8 cellular contexts compared by ENCODE assay signal in the genomic region with DNA sequence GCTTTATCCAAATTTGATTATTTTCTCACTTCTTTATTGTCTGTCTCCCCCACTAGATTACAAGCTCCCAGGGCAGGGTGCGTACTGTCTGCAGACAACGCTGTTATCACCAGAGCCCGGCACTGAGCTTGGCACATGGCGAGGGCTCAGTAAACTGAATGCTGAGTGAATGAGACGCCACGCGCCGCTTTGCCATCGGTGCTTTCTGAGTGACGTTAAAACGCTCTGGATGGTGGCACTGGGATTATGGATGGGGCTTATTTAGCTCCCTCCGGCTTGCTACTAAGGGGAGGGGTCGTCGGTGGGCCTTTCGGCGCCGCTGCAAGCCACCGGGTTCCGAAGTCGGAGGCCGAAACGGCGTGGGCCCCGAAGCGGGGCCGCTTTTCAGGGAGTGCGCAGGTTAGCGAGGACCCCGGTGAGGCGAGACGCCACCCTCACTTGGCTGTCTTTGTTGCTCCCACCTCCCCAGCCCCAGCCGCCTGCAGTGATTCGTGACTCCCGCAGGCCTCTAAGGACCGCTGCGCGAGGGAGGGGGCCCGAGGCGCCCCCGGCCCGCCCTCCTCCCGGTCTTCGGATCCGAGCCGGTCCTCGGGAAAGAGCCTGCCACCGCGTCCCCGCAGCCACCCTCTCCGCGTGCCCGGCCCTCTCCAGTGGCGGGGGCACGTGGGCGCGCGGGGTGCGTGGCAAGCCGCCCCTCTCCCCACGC. TPM values are rescaled to one million over a fixed set of nuclear protein-coding genes. Genes with fewer than 3 reads are reported as not detected.
DNase-seq lines count a peak whose midpoint lies in the region; ATAC-seq and TF ChIP-seq lines count a peak whose summit lies in the region.

No MANE protein-coding gene starts in this region.

- intact Hi-C loops in left ventricle myocardium superior (cut with micrococcal nuclease) (no loop called here), sciatic nerve (cut with DNase I) (no loop called here)

- peaks cover 2% of the 10 kb centered on the region for H3K36me3 Mint-ChIP-seq in activated naive CD4-positive, alpha-beta T cell treated with anti-CD3 and anti-CD28 coated beads, Interleukin-2, amount 10 ng/mL, durations not matched to agents 7 days and 5 days

- H3K4me1 Mint-ChIP-seq in activated naive CD4-positive, alpha-beta T cell treated with anti-CD3 and anti-CD28 coated beads, Interleukin-2, amount 10 ng/mL, durations not matched to agents 7 days and 5 days, result peaks cover 40% of the 10 kb centered on the region

- ATAC-seq in left ventricle myocardium superior (peak; percentile 48), sciatic nerve (peak; percentile 45), GM21515 (IDR thresholded peaks at IDR 0.05; ENCODE audit: unreplicated experiment) (no peak), HG03378 (IDR thresholded peaks at IDR 0.05; ENCODE audit: unreplicated experiment) (no peak), GM21825 (IDR thresholded peaks at IDR 0.05; ENCODE audit: unreplicated experiment) (no peak)

- peak overlapping the region; percentile 52 for H3K27ac Mint-ChIP-seq in activated naive CD4-positive, alpha-beta T cell treated with anti-CD3 and anti-CD28 coated beads, Interleukin-2, amount 10 ng/mL, durations not matched to agents 7 days and 5 days

- no peaks in the 10 kb centered on the region for H3K9me3 Mint-ChIP-seq in activated naive CD4-positive, alpha-beta T cell treated with anti-CD3 and anti-CD28 coated beads, Interleukin-2, amount 10 ng/mL, durations not matched to agents 7 days and 5 days

- CTCF ChIA-PET in activated naive CD4-positive, alpha-beta T cell treated with anti-CD3 and anti-CD28 coated beads, Interleukin-2, amount 10 ng/mL, durations not matched to agents 7 days and 5 days (lab: Charles Lee), result no interaction called here

- no peak for TF ChIP-seq CTCF in NB4 (IDR thresholded peaks at IDR 0.05; ENCODE audit: low read depth, low read length)

- peaks cover 19% of the 10 kb centered on the region for H3K27me3 Mint-ChIP-seq in activated naive CD4-positive, alpha-beta T cell treated with anti-CD3 and anti-CD28 coated beads, Interleukin-2, amount 10 ng/mL, durations not matched to agents 7 days and 5 days

- DNase-seq in ELR (ENCODE audit: low read depth) (peak; percentile 9), NB4 (ENCODE audit: low read depth) (peak; percentile 12), left ventricle myocardium superior (peak; percentile 35), sciatic nerve (ENCODE audit: low spot score) (no peak)
- peak; percentile 31 for DNase-seq in activated naive CD4-positive, alpha-beta T cell treated with anti-CD3 and anti-CD28 coated beads, Interleukin-2, amount 10 ng/mL, durations not matched to agents 7 days and 5 days

- peak overlapping the region; percentile 32 for H3K4me3 ChIP-seq in NB4 (ENCODE audit: low read depth, low read length)

- H3K4me3 Mint-ChIP-seq in activated naive CD4-positive, alpha-beta T cell treated with anti-CD3 and anti-CD28 coated beads, Interleukin-2, amount 10 ng/mL, durations not matched to agents 7 days and 5 days, result peak overlapping the region; percentile 80

- no peak for TF ChIP-seq POLR2A in NB4 (IDR thresholded peaks at IDR 0.05; ENCODE audit: extremely low read depth, insufficient read length)

RNA-seq across cellular contexts. Expression of a gene that starts 0.6 kb away (rescaled TPM):
- total RNA-seq in left ventricle myocardium superior (772 TPM), sciatic nerve (174 TPM)

Comparison
In these comparisons a context has a peak if more than half of its experiments do, and no peak if none do; other contexts are left out.
1. ATAC-seq: peak in left ventricle myocardium superior (single experiment) and sciatic nerve (single experiment); none in GM21515 (single experiment), HG03378 (single experiment) and GM21825 (single experiment).